8 cellular contexts compared by ENCODE assay signal in the genomic region with DNA sequence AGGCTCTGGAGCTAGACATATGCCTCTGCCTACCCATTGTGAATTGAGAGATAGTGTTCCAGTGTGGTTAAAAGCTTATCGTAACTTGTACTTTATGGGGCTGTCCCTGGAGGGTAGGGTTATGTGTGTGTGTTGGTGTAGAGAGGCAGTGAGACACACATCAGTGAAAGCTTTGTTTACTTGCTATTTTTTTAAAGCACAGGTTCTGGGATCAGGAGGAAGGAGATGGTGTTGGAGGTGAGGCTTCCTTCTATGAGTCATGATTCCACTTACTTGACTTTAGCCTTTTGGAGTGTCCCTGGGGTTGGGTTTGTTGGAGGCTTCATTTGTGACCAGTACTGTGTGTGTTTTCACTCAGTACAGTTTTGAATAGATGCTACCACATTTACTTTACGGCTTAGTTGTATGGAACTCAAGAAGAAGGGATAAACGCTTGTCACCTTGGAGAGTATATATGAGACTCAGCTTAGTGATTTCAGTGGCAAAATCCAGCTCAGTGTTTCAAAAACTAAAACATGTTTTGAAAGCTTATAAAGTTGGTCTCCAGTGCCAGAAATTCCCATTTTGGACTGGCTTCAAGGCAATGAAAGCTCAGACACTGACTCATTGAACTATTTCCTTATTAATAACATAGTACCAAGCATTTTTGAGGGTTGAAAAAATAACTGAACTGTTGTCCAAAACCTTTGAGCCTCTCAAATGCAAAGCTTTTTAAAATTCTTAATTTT.
DNase-seq lines count a peak whose midpoint lies in the region; FAIRE-seq and TF ChIP-seq lines count a peak whose summit lies in the region.

No MANE protein-coding gene starts in this region.

- H3K4me1 Mint-ChIP-seq in Caco-2 (ENCODE audit: low read depth, unreplicated experiment) (peaks cover 6% of the 10 kb centered on the region), endothelial cell (ENCODE audit: unreplicated experiment) (peaks cover 6% of the 10 kb centered on the region)

- TF ChIP-seq POLR2A in endothelial cell of umbilical vein (IDR thresholded peaks at IDR 0.05; ENCODE audit: low read depth, low read length) (no peak), transverse colon (IDR thresholded peaks at IDR 0.05) (no peak)

- TF ChIP-seq EP300 in transverse colon (IDR thresholded peaks at IDR 0.05; ENCODE audit: low read depth), result no peak

- DNase-seq in MG63 (peak; percentile 49), endothelial cell of umbilical vein (ENCODE audit: low read depth, low spot score) (peak; percentile 76), mesendoderm (peak; percentile 16), transverse colon (peak; percentile 23), GM19240 (ENCODE audit: insufficient read length, low spot score) (no peak), Caco-2 (no peak), endothelial cell (ENCODE audit: low spot score) (no peak), SW480 (ENCODE audit: low spot score) (no peak)

- CTCF ChIA-PET in endothelial cell of umbilical vein (lab: Charles Lee), result no interaction called here
- CTCF ChIA-PET in Caco-2 (lab: Charles Lee), result no interaction called here

- H3K27ac ChIP-seq in endothelial cell of umbilical vein (ENCODE audit: insufficient read depth, low read depth, low read length), result peak overlapping the region; percentile 81
- H3K27ac ChIP-seq in mesendoderm (ENCODE audit: low read depth, low read length), result no peak overlapping the region
- H3K27ac ChIP-seq in transverse colon, result peak overlapping the region; percentile 51 to 76 (median 72)

- no peak overlapping the region for H2AK5ac ChIP-seq in mesendoderm (ENCODE audit: low read length)

- H2AFZ ChIP-seq in endothelial cell of umbilical vein (ENCODE audit: low read depth, low read length), result peak overlapping the region; percentile 9

- H3K27me3 ChIP-seq in MG63 (0 out of 2 replicates have a peak, but pooled peaks cover 2% of the 10 kb centered on the region), endothelial cell of umbilical vein (ENCODE audit: control insufficient read depth in 2 of 2, insufficient read depth in 2 of 2, low read length in 2 of 2) (no peaks in the 10 kb centered on the region), mesendoderm (ENCODE audit: insufficient read depth, low read length, poor library complexity) (no peaks in the 10 kb centered on the region), transverse colon (no peaks in the 10 kb centered on the region), Caco-2 (replicated peaks; ENCODE audit: control insufficient read depth, insufficient read depth, low read length) (no peaks in the 10 kb centered on the region)

- POLR2A ChIA-PET in endothelial cell of umbilical vein (lab: Charles Lee) (no interaction called here), Caco-2 (lab: Charles Lee) (no interaction called here)

- no peak overlapping the region for H2BK5ac ChIP-seq in mesendoderm (ENCODE audit: low read length)

- no peak overlapping the region for H2BK120ac ChIP-seq in mesendoderm (ENCODE audit: low read depth, low read length)

- no peaks in the 10 kb centered on the region for H3K36me3 Mint-ChIP-seq in Caco-2 (ENCODE audit: insufficient read depth, unreplicated experiment)
- no peaks in the 10 kb centered on the region for H3K36me3 Mint-ChIP-seq in endothelial cell (ENCODE audit: low read depth, unreplicated experiment)

- H3K27ac Mint-ChIP-seq in Caco-2 (ENCODE audit: unreplicated experiment), result no peak overlapping the region
- no peak overlapping the region for H3K27ac Mint-ChIP-seq in endothelial cell (ENCODE audit: unreplicated experiment)

- no peaks in the 10 kb centered on the region for H3K9me1 ChIP-seq in endothelial cell of umbilical vein (replicated peaks; ENCODE audit: control insufficient read depth, extremely low read depth, insufficient read depth, low read length)

- no peak overlapping the region for H3K4ac ChIP-seq in mesendoderm (ENCODE audit: low read depth, low read length)

- no peak overlapping the region for H4K5ac ChIP-seq in mesendoderm (ENCODE audit: low read length)

- H3K23ac ChIP-seq in mesendoderm (ENCODE audit: low read length), result no peak overlapping the region

- intact Hi-C loops in endothelial cell of umbilical vein (cut with micrococcal nuclease) (loop anchor here (1.0 to 5.0 kb wide), 2 partner anchors 9 to 80 kb away; no protein-coding TSS in a partner anchor), transverse colon (cut with DNase I; ENCODE audit: low total_unique reads) (no loop called here), Caco-2 (cut with micrococcal nuclease; ENCODE audit: unreplicated experiment) (no loop called here)

- FAIRE-seq in endothelial cell of umbilical vein (lab: Jason Lieb, UNC), result peak; percentile 74

- H3K79me2 ChIP-seq in endothelial cell of umbilical vein (ENCODE audit: control insufficient read depth, insufficient read depth, low read length) (no peaks in the 10 kb centered on the region), mesendoderm (ENCODE audit: control insufficient read depth, insufficient read depth, low read length) (peaks cover 4% of the 10 kb centered on the region)

- H3K9ac ChIP-seq in endothelial cell of umbilical vein (replicated peaks; ENCODE audit: extremely low read depth, insufficient read depth, low read length) (peak overlapping the region; percentile 32), mesendoderm (ENCODE audit: low read length) (no peak overlapping the region)

- BruUV-seq in endothelial cell of umbilical vein (replicated peaks; lab: Mats Ljungman, UMichigan) (no TSS peak), Caco-2 (replicated peaks; lab: Mats Ljungman, UMichigan) (no TSS peak)

- peaks cover 5% of the 10 kb centered on the region for H3K79me1 ChIP-seq in mesendoderm (ENCODE audit: low read length)

- no peak overlapping the region for H3K18ac ChIP-seq in mesendoderm (ENCODE audit: low read length)

- H3K36me3 ChIP-seq in MG63 (no peaks in the 10 kb centered on the region), endothelial cell of umbilical vein (ENCODE audit: control insufficient read depth in 2 of 2, extremely low read depth in 1 of 2, insufficient read depth in 2 of 2, low read length in 2 of 2) (no peaks in the 10 kb centered on the region), mesendoderm (ENCODE audit: control insufficient read depth, insufficient read depth, low read length) (no peaks in the 10 kb centered on the region), transverse colon (no peaks in the 10 kb centered on the region), Caco-2 (ENCODE audit: control insufficient read depth, insufficient read depth, low read length) (no peaks in the 10 kb centered on the region)

- H3K27me3 Mint-ChIP-seq in Caco-2 (ENCODE audit: insufficient read depth, unreplicated experiment) (no peaks in the 10 kb centered on the region), endothelial cell (ENCODE audit: unreplicated experiment) (no peaks in the 10 kb centered on the region)

- no CpG with 5 or more reads among the region's 3 CpGs for WGBS in mesendoderm (ENCODE audit: extremely low coverage, insufficient coverage, low lambda C conversion rate)
- 40 to 46% methylated on average over 1 to 3 of the region's 3 CpGs for WGBS in transverse colon (ENCODE audit: low coverage in 1 of 2), 2 donors

- H3K4me3 Mint-ChIP-seq in Caco-2 (ENCODE audit: unreplicated experiment) (no peak overlapping the region), endothelial cell (ENCODE audit: unreplicated experiment) (no peak overlapping the region)

- no peak overlapping the region for H3K4me3 ChIP-seq in MG63
- peak overlapping the region in 1 of 3 experiments; percentile 19 for H3K4me3 ChIP-seq in endothelial cell of umbilical vein (replicated peaks in 1 of 3; ENCODE audit: insufficient read depth in 1 of 3, low read depth in 1 of 3, low read length in 3 of 3)
- no peak overlapping the region for H3K4me3 ChIP-seq in mesendoderm (ENCODE audit: low read length)
- no peak overlapping the region for H3K4me3 ChIP-seq in transverse colon
- no peak overlapping the region for H3K4me3 ChIP-seq in Caco-2 (ENCODE audit: low read depth, low read length)

- H2BK15ac ChIP-seq in mesendoderm (replicated peaks; ENCODE audit: low read depth), result no peak overlapping the region

- peaks cover 18% of the 10 kb centered on the region for H3K4me1 ChIP-seq in endothelial cell of umbilical vein (ENCODE audit: control insufficient read depth, extremely low read depth, insufficient read depth, low read length)
- H3K4me1 ChIP-seq in mesendoderm (ENCODE audit: control insufficient read depth, low read depth, low read length), result peaks cover 10% of the 10 kb centered on the region
- H3K4me1 ChIP-seq in transverse colon, result peaks cover 8 to 53% (median 37%) of the 10 kb centered on the region in 4 donors
- H3K4me1 ChIP-seq in Caco-2, result no peaks in the 10 kb centered on the region

- H3K56ac ChIP-seq in mesendoderm (ENCODE audit: low read length), result no peak overlapping the region

- H3K9me3 ChIP-seq in MG63, result no peaks in the 10 kb centered on the region
- no peaks in the 10 kb centered on the region for H3K9me3 ChIP-seq in endothelial cell of umbilical vein (replicated peaks; ENCODE audit: control insufficient read depth, insufficient read depth, low read length)
- H3K9me3 ChIP-seq in transverse colon, result no peaks in the 10 kb centered on the region
- no peaks in the 10 kb centered on the region for H3K9me3 ChIP-seq in Caco-2

- H4K8ac ChIP-seq in mesendoderm (ENCODE audit: low read depth, low read length), result no peak overlapping the region

- H3K4me2 ChIP-seq in endothelial cell of umbilical vein (ENCODE audit: insufficient read depth, low read length) (peak overlapping the region; percentile 78), mesendoderm (ENCODE audit: low read length) (no peak overlapping the region)

- in situ Hi-C loops in transverse colon (cut with MboI; ENCODE audit: low pct_ligation_motif_present in 1 of 4, low pct_unique_long_range_greater_than_20kb in 1 of 4, low sequenced_read_pairs in 3 of 4), result no loop called here

- no peaks in the 10 kb centered on the region for H4K20me1 ChIP-seq in endothelial cell of umbilical vein (replicated peaks; ENCODE audit: control insufficient read depth, extremely low read depth, insufficient read depth, low read length)

- TF ChIP-seq CTCF in endothelial cell of umbilical vein (IDR thresholded peaks at IDR 0.05; ENCODE audit: extremely low read depth in 1 of 2, insufficient read depth in 1 of 2, low read depth in 1 of 2, low read length in 2 of 2) (no peak), transverse colon (IDR thresholded peaks at IDR 0.05) (no peak), Caco-2 (IDR thresholded peaks at IDR 0.05; ENCODE audit: insufficient read depth in 1 of 2, low read depth in 1 of 2, low read length in 1 of 2, severe bottlenecking in 1 of 2, unreplicated experiment in 1 of 2) (no peak), endothelial cell (IDR thresholded peaks at IDR 0.05; ENCODE audit: unreplicated experiment) (no peak)

- dilution Hi-C loops in endothelial cell of umbilical vein (cut with MboI; ENCODE audit: extremely low pct_ligation_motif_present, low sequenced_read_pairs), result no loop called here

- H3K9me3 Mint-ChIP-seq in Caco-2 (ENCODE audit: unreplicated experiment) (peaks cover 8% of the 10 kb centered on the region), endothelial cell (ENCODE audit: unreplicated experiment) (no peaks in the 10 kb centered on the region)

TF ChIP-seq in endothelial cell of umbilical vein, 7 proteins besides CTCF, POLR2A, EP300 and RAD21:
- TF ChIP-seq JUN (IDR thresholded peaks at IDR 0.05; ENCODE audit: borderline replicate concordance, insufficient read depth, insufficient read length, low read depth) (peak; percentile 30), GATA2 (IDR thresholded peaks at IDR 0.05; ENCODE audit: insufficient read depth, insufficient read length, low read depth, low read length) (no peak)

Comparison
In these comparisons a context has a peak if more than half of its experiments do, and no peak if none do; other contexts are left out.
1. DNase-seq: peak in MG63 (single experiment), endothelial cell of umbilical vein (single experiment), mesendoderm (single experiment) and transverse colon (single experiment); none in GM19240 (single experiment), Caco-2 (0 of 2), endothelial cell (single experiment) and SW480 (single experiment).